19 cellular contexts compared by ENCODE assay signal in the genomic region with DNA sequence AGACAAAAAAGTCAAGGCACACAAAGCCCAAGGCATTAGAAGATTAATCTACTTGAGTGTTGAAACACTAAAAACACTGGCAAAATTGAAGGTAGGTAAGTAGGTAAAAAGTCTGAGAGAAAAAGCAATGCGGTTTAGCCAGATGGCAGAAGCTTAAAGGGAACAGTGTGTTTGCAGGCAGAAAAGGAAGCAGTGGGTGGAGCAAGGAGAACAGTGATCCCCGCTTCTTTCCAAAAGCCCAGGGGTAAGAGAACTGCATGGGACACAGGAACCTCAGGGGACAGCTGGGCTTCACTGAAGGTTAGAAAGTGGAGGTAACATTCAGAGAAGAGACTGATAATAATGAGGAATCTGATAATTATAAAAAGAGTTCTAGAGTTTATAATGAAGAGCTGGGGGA. TPM values are rescaled to one million over a fixed set of nuclear protein-coding genes. Genes with fewer than 3 reads are reported as not detected.
DNase-seq lines count a peak whose midpoint lies in the region; ATAC-seq, FAIRE-seq and TF ChIP-seq lines count a peak whose summit lies in the region.
"Had no signal": no experiment of that assay in that cellular context is flagged by ENCODE, and none has a peak within 500 bp of the region (broad histone marks: within the 10 kb centered on the region; RNA-seq: fewer than 3 reads in every experiment).

No MANE protein-coding gene starts in this region.

- no peaks in the 10 kb centered on the region; the same call in 1 of the 2 replicates for H3K79me2 ChIP-seq in GM12878 (ENCODE audit: control insufficient read depth, insufficient read depth, low read length)

- CTCF ChIA-PET in GM12878 (lab: Yijun Ruan, JAX), result interaction anchor here (0.5 to 1.2 kb wide), 6 partner anchors 8 to 752 kb away, joined by 3 to 4 read pairs (median 3); no protein-coding TSS in a partner anchor

- H3K27me3 Mint-ChIP-seq in neural crest cell (ENCODE audit: low read depth), result no peaks in the 10 kb centered on the region

- H3K4me1 ChIP-seq in GM12878 (ENCODE audit: control insufficient read depth, insufficient read depth, low read length), result peaks cover 19% of the 10 kb centered on the region

- H3K4me1 Mint-ChIP-seq in neural crest cell, result no peaks in the 10 kb centered on the region

- TF ChIP-seq POLR2A in GM12891 (IDR thresholded peaks at IDR 0.05; ENCODE audit: low read depth, low read length) (no peak), GM12878 (IDR thresholded peaks at IDR 0.05; ENCODE audit: low read depth, low read length) (no peak)

- TF ChIP-seq EP300 in GM12878 (IDR thresholded peaks at IDR 0.05; ENCODE audit: borderline replicate concordance in 1 of 2, control insufficient read depth in 1 of 2, low read depth in 2 of 2, low read length in 2 of 2), result no peak

- peaks cover 11% of the 10 kb centered on the region for H3K36me3 Mint-ChIP-seq in neural crest cell (ENCODE audit: low read depth)

- no peak overlapping the region; the same call in 1 of the 2 replicates for H3K9ac ChIP-seq in GM12878 (ENCODE audit: control insufficient read depth, insufficient read depth, low read length)

- ATAC-seq in GM12878 (no peak), GM21723 (IDR thresholded peaks at IDR 0.05; ENCODE audit: unreplicated experiment) (no peak)
- ATAC-seq: HCT116, Right ventricle myocardium inferior had no signal

- intact Hi-C loops in GM12878 (cut with micrococcal nuclease; ENCODE audit: unreplicated experiment), result loop anchor here (10.0 kb wide), 1 partner anchor 943 kb away; no protein-coding TSS in a partner anchor

- peak overlapping the region; percentile 34 for H3K4me2 ChIP-seq in GM12878 (ENCODE audit: control insufficient read depth, insufficient read depth)

- DNase-seq in GM12891 (ENCODE audit: insufficient read length, low spot score), result no peak
- DNase-seq in Kasumi-1 (lab: John Stamatoyannopoulos, UW), result peak; percentile 56 to 68
- no peak for DNase-seq in GM12878 (ENCODE audit: low read depth, low spot score)
- no peak for DNase-seq in neural crest cell (ENCODE audit: low read depth, low spot score)
- DNase-seq in MV-4-11 (lab: John Stamatoyannopoulos, UW), result no peak
- no peak for DNase-seq in activated CD4-positive, alpha-beta T cell treated with anti-CD3 and anti-CD28 coated beads, Interleukin-2, amount 50 U/mL, for 1 hour
- DNase-seq: DMS153, KG1, NCI-H1105, NCI-H1694 treated with DMSO at 0.1 percent for 48 hours, NCI-H446 had no signal

- no TSS peak for BruUV-seq in GM12878 (replicated peaks; lab: Mats Ljungman, UMichigan)

- no peak overlapping the region for H3K4me3 Mint-ChIP-seq in neural crest cell

- TF ChIP-seq CTCF in GM12878 (IDR thresholded peaks at IDR 0.05 in 2 of 3, conservative IDR thresholded peaks at IDR 0.05 in 1 of 3; ENCODE audit: control insufficient read depth in 2 of 3, extremely low read depth in 1 of 3, insufficient read depth in 1 of 3, low read depth in 3 of 3, low read length in 3 of 3) (no peak), neural crest cell (conservative IDR thresholded peaks at IDR 0.05) (no peak)

- no peaks in the 10 kb centered on the region for H4K20me1 ChIP-seq in GM12878 (ENCODE audit: control insufficient read depth, insufficient read depth)

- H3K27me3 ChIP-seq in GM12878 (replicated peaks in 1 of 2; ENCODE audit: control insufficient read depth in 2 of 2, insufficient read depth in 2 of 2, low read length in 1 of 2), result no peaks in the 10 kb centered on the region

- no peaks in the 10 kb centered on the region for H3K9me3 Mint-ChIP-seq in neural crest cell

- in situ Hi-C loops in GM12878 (cut with MboI), result no loop called here

- peak overlapping the region; percentile 78 for H3K27ac Mint-ChIP-seq in neural crest cell (ENCODE audit: unreplicated experiment)

- H2AFZ ChIP-seq in GM12878 (ENCODE audit: control insufficient read depth, low read depth, low read length), result peak overlapping the region; percentile 59

- H3K9me3 ChIP-seq in GM12878 (replicated peaks; ENCODE audit: control insufficient read depth, insufficient read depth, low read length), result no peaks in the 10 kb centered on the region

- WGBS in GM12878 (ENCODE audit: insufficient coverage, insufficient replicate concordance, low lambda C conversion rate, missing lambda C conversion rate), result 94% methylated on average over 2 of the region's 2 CpGs

- RAD21 ChIA-PET in GM12878 (lab: Charles Lee; ENCODE audit: unreplicated experiment), result interaction anchor here (0.9 kb wide), 1 partner anchor 15 kb away, joined by 4 read pairs; no protein-coding TSS in a partner anchor

- no peak for TF ChIP-seq RAD21 in GM12878 (IDR thresholded peaks at IDR 0.05; ENCODE audit: insufficient read depth, low read depth, low read length)

- peak overlapping the region; percentile 27; the same call in 1 of the 2 replicates for H3K27ac ChIP-seq in GM12878 (ENCODE audit: control insufficient read depth, insufficient read depth)
- H3K27ac ChIP-seq: SK-N-MC had no signal

- H3K4me3 ChIP-seq in GM12878, result 0 out of 2 replicates have a peak overlapping the region, but pooled peaks have one; percentile 20
- H3K4me3 ChIP-seq: SK-N-MC had no signal

- SMC1A ChIA-PET in GM12878 (lab: Charles Lee; ENCODE audit: uncharacterized antibody, unreplicated experiment), result interaction anchor here (1.1 to 1.5 kb wide), 3 partner anchors 8 to 294 kb away, joined by 3 to 4 read pairs (median 3); no protein-coding TSS in a partner anchor

- POLR2A ChIA-PET in GM12878 (lab: Charles Lee), result interaction anchor here (1.5 kb wide), 1 partner anchor 17 kb away, joined by 4 read pairs; no protein-coding TSS in a partner anchor

- H3K36me3 ChIP-seq in GM12878 (ENCODE audit: control insufficient read depth in 2 of 2, insufficient read depth in 2 of 2, low read length in 1 of 2), result peaks cover 0 to 3% of the 10 kb centered on the region in 2 experiments; a peak in 1 of 4 replicates

- FAIRE-seq in GM12891 (lab: Jason Lieb, UNC), result peak; percentile 56
- FAIRE-seq in GM12878 (lab: Jason Lieb, UNC), result no peak
- FAIRE-seq: GM19239 had no signal

TF ChIP-seq in GM12878, 131 proteins besides CTCF, POLR2A, EP300 and RAD21 (continues in another document):
- peak; percentile 37 for TF ChIP-seq RUNX3 (IDR thresholded peaks at IDR 0.05; ENCODE audit: low read length)

RNA-seq across cellular contexts. Expression of gene MRE11, which starts 16.0 kb away (rescaled TPM):
- polyA plus RNA-seq in GM12891 (2012; ENCODE audit: low read depth, missing spikeins), result 16.8 TPM
- 152 and 163 TPM in 2 replicates for total RNA-seq in GM12878 (2013; cell fraction: nucleolus; rRNA removed)
- 20.1 and 20.2 TPM in 2 replicates for total RNA-seq in GM12878 (2014; rRNA removed)
- total RNA-seq in GM12878 (2014; rRNA removed; fragmentation: Illumina TruSeq; extraction: Trizol), result 33.2 and 34.5 TPM in 2 replicates
- total RNA-seq in GM12878 (2021), result 26.1 and 28.6 TPM in 2 replicates
- 14.9 TPM for polyA plus RNA-seq in GM12878 (2011; ENCODE audit: low read depth)
- polyA plus RNA-seq in GM12878 (2011; rRNA removed), result 25.2 and 49.8 TPM in 2 replicates
- polyA plus RNA-seq in GM12878 (2011; cell fraction: cytosol; rRNA removed), result 6.5 and 6.6 TPM in 2 replicates
- polyA plus RNA-seq in GM12878 (2011; cell fraction: nucleus; rRNA removed), result 17.9 and 24.4 TPM in 2 replicates
- polyA plus RNA-seq in GM12878 (2012), result 15.6 and 20.3 TPM in 2 replicates
- polyA plus RNA-seq in GM12878 (2014; fragmentation: Illumina TruSeq; extraction: Trizol), result 32.5 and 40.5 TPM in 2 replicates
- polyA plus RNA-seq in GM12878 (2014; fragmentation: Nextera tagmentation; extraction: Ambion mirVana), result 10 to 100 TPM; 19.3 to 20.5 TPM
- 16.2 and 20.3 TPM in 2 replicates for polyA plus RNA-seq in GM12878 (2014; rRNA removed)
- 10 to 100 TPM; 33.9 to 39.2 TPM for polyA plus RNA-seq in GM12878 (2016; fragmentation: Nextera tagmentation; extraction: Ambion mirVana)
- 15.8 and 26.4 TPM in 2 replicates for polyA minus RNA-seq in GM12878 (2011; rRNA and poly(A)+ RNA removed)
- 7.8 and 9.6 TPM in 2 replicates for polyA minus RNA-seq in GM12878 (2011; cell fraction: cytosol; rRNA and poly(A)+ RNA removed)
- polyA minus RNA-seq in GM12878 (2011; cell fraction: nucleus; rRNA and poly(A)+ RNA removed), result 19.8 and 26.0 TPM in 2 replicates
- 39.4 and 40.7 TPM in 2 replicates for total RNA-seq in neural crest cell

RNA-seq across cellular contexts. Expression of gene ANKRD49, which starts 16.1 kb away (rescaled TPM):
- polyA plus RNA-seq in GM12891 (2012; ENCODE audit: low read depth, missing spikeins), result 21.1 TPM
- total RNA-seq in GM12878 (2013; cell fraction: nucleolus; rRNA removed), result 38.0 and 40.7 TPM in 2 replicates
- 19.8 and 25.8 TPM in 2 replicates for total RNA-seq in GM12878 (2014; rRNA removed)
- total RNA-seq in GM12878 (2014; rRNA removed; fragmentation: Illumina TruSeq; extraction: Trizol), result 38.5 and 39.8 TPM in 2 replicates
- 19.2 and 19.8 TPM in 2 replicates for total RNA-seq in GM12878 (2021)
- polyA plus RNA-seq in GM12878 (2011; ENCODE audit: low read depth), result 16.7 TPM
- polyA plus RNA-seq in GM12878 (2011; rRNA removed), result 45.9 and 62.2 TPM in 2 replicates
- polyA plus RNA-seq in GM12878 (2011; cell fraction: cytosol; rRNA removed), result 13.4 and 15.7 TPM in 2 replicates
- polyA plus RNA-seq in GM12878 (2011; cell fraction: nucleus; rRNA removed), result 30.1 and 42.6 TPM in 2 replicates
- polyA plus RNA-seq in GM12878 (2012), result 22.3 and 23.9 TPM in 2 replicates
- polyA plus RNA-seq in GM12878 (2014; fragmentation: Illumina TruSeq; extraction: Trizol), result 46.6 and 59.9 TPM in 2 replicates
- polyA plus RNA-seq in GM12878 (2014; fragmentation: Nextera tagmentation; extraction: Ambion mirVana), result 10 to 100 TPM; 33.2 to 37.1 TPM
- 18.4 and 22.3 TPM in 2 replicates for polyA plus RNA-seq in GM12878 (2014; rRNA removed)
- 10 to 100 TPM; 31.7 to 34.1 TPM for polyA plus RNA-seq in GM12878 (2016; fragmentation: Nextera tagmentation; extraction: Ambion mirVana)
- polyA minus RNA-seq in GM12878 (2011; rRNA and poly(A)+ RNA removed), result 12.1 and 21.4 TPM in 2 replicates
- polyA minus RNA-seq in GM12878 (2011; cell fraction: cytosol; rRNA and poly(A)+ RNA removed), result 4.2 and 6.8 TPM in 2 replicates
- polyA minus RNA-seq in GM12878 (2011; cell fraction: nucleus; rRNA and poly(A)+ RNA removed), result 18.0 and 18.5 TPM in 2 replicates
- total RNA-seq in neural crest cell, result 10.3 and 11.7 TPM in 2 replicates

RNA-seq across cellular contexts. Expression of gene C11orf97, which starts 34.6 kb away (rescaled TPM):
- not detected for polyA plus RNA-seq in GM12891 (2012; ENCODE audit: low read depth, missing spikeins)
- not detected in 2 replicates for total RNA-seq in GM12878 (2013; cell fraction: nucleolus; rRNA removed)
- total RNA-seq in GM12878 (2014; rRNA removed) (not detected in 2 replicates), GM12878 (2014; rRNA removed; fragmentation: Illumina TruSeq; extraction: Trizol) (not detected in 2 replicates), GM12878 (2021) (not detected in 2 replicates), neural crest cell (not detected in 2 replicates)
- polyA plus RNA-seq in GM12878 (2011; ENCODE audit: low read depth), result not detected
- polyA plus RNA-seq in GM12878 (2011; rRNA removed) (not detected in 2 replicates), GM12878 (2014; fragmentation: Illumina TruSeq; extraction: Trizol) (not detected in 2 replicates), GM12878 (2014; fragmentation: Nextera tagmentation; extraction: Ambion mirVana) (not detected), GM12878 (2014; rRNA removed) (not detected in 2 replicates), GM12878 (2016; fragmentation: Nextera tagmentation; extraction: Ambion mirVana) (not detected)
- polyA plus RNA-seq in GM12878 (2011; cell fraction: cytosol; rRNA removed), result not detected in 2 replicates
- not detected in 2 replicates for polyA plus RNA-seq in GM12878 (2011; cell fraction: nucleus; rRNA removed)
- not detected in 2 replicates for polyA plus RNA-seq in GM12878 (2012)
- polyA minus RNA-seq in GM12878 (2011; rRNA and poly(A)+ RNA removed), result not detected in 2 replicates
- polyA minus RNA-seq in GM12878 (2011; cell fraction: cytosol; rRNA and poly(A)+ RNA removed), result not detected in 2 replicates
- polyA minus RNA-seq in GM12878 (2011; cell fraction: nucleus; rRNA and poly(A)+ RNA removed), result not detected in 2 replicates
- total RNA-seq: MCF 10A, Right ventricle myocardium inferior had no signal
- polyA plus RNA-seq: AG04450, BJ had no signal

Comparison
In these comparisons a context has a peak if more than half of its experiments do, and no peak if none do; other contexts are left out.
1. DNase-seq: peak in Kasumi-1 (2 of 2); none in GM12891 (single experiment), GM12878 (single experiment), neural crest cell (single experiment), MV-4-11 (single experiment) and activated CD4-positive, alpha-beta T cell treated with anti-CD3 and anti-CD28 coated beads, Interleukin-2, amount 50 U/mL, for 1 hour (single experiment).